Comparison of ENCODE assay signal across 8 cellular contexts in genomic region chr7:82810558-82811259, GRCh38.
DNase-seq lines count a peak whose midpoint lies in the region; ATAC-seq and TF ChIP-seq lines count a peak whose summit lies in the region.

No MANE protein-coding gene starts in this region.

- no peaks in the 10 kb centered on the region for H3K27me3 Mint-ChIP-seq in progenitor cell of endocrine pancreas

- intact Hi-C loops in esophagus muscularis mucosa (cut with DNase I) (no loop called here), aorta (cut with DNase I) (loop anchor here in 1 of 2 donors (5.0 to 10.0 kb wide), 2 partner anchors 462 to 554 kb away; no protein-coding TSS in a partner anchor)

- H3K9me3 ChIP-seq in esophagus muscularis mucosa = no peaks in the 10 kb centered on the region
- no peaks in the 10 kb centered on the region for H3K9me3 ChIP-seq in aorta (ENCODE audit: control insufficient read depth, low read length)

- H3K36me3 ChIP-seq in esophagus muscularis mucosa (no peaks in the 10 kb centered on the region), aorta (ENCODE audit: control insufficient read depth in 1 of 2, insufficient read depth in 2 of 2, low read length in 1 of 2) (no peaks in the 10 kb centered on the region)

- no peak overlapping the region for H3K27ac ChIP-seq in esophagus muscularis mucosa (replicated peaks in 1 of 4)
- H3K27ac ChIP-seq in aorta (ENCODE audit: low read depth in 1 of 2, low read length in 2 of 2) = no peak overlapping the region

- H3K27me3 ChIP-seq in esophagus muscularis mucosa = no peaks in the 10 kb centered on the region
- H3K27me3 ChIP-seq in aorta (ENCODE audit: control insufficient read depth in 1 of 2, insufficient read depth in 2 of 2, low read length in 1 of 2) = no peaks in the 10 kb centered on the region

- H3K27ac Mint-ChIP-seq in progenitor cell of endocrine pancreas = no peak overlapping the region

- H3K36me3 Mint-ChIP-seq in progenitor cell of endocrine pancreas (ENCODE audit: insufficient read depth) = no peaks in the 10 kb centered on the region

- no peaks in the 10 kb centered on the region for H3K9me3 Mint-ChIP-seq in progenitor cell of endocrine pancreas (ENCODE audit: low read depth)

- TF ChIP-seq EP300 in esophagus muscularis mucosa (IDR thresholded peaks at IDR 0.05) = no peak

- H3K4me3 ChIP-seq in esophagus muscularis mucosa (no peak overlapping the region), aorta (ENCODE audit: low read length in 2 of 2) (no peak overlapping the region)

- H3K4me1 Mint-ChIP-seq in progenitor cell of endocrine pancreas (ENCODE audit: low read depth) = no peaks in the 10 kb centered on the region

- H3K4me3 Mint-ChIP-seq in progenitor cell of endocrine pancreas (ENCODE audit: low read depth) = no peak overlapping the region

- ATAC-seq in GM21825 (IDR thresholded peaks at IDR 0.05; ENCODE audit: unreplicated experiment) (peak; percentile 81), aorta (ENCODE audit: low FRiP score) (no peak)

- no peak for TF ChIP-seq POLR2A in esophagus muscularis mucosa (IDR thresholded peaks at IDR 0.05; ENCODE audit: low read depth)

- peak; percentile 71 for DNase-seq in GM04504 (ENCODE audit: low read depth)
- DNase-seq in M059J (ENCODE audit: low read depth) = peak; percentile 86
- peak; percentile 43 for DNase-seq in RPMI8226
- no peak for DNase-seq in esophagus muscularis mucosa (ENCODE audit: extremely low spot score)
- no peak for DNase-seq in progenitor cell of endocrine pancreas (ENCODE audit: low spot score, unreplicated experiment)
- DNase-seq in central memory CD4-positive, alpha-beta T cell = no peak
- no peak for DNase-seq in aorta

- TF ChIP-seq CTCF in esophagus muscularis mucosa (IDR thresholded peaks at IDR 0.05) = peak in 2 of 3 experiments; percentile 42 to 54
- TF ChIP-seq CTCF in progenitor cell of endocrine pancreas (IDR thresholded peaks at IDR 0.05; ENCODE audit: unreplicated experiment) = peak; percentile 81

- H3K4me1 ChIP-seq in esophagus muscularis mucosa = no peaks in the 10 kb centered on the region
- no peaks in the 10 kb centered on the region for H3K4me1 ChIP-seq in aorta (ENCODE audit: control insufficient read depth in 1 of 2, insufficient read depth in 2 of 2, low read length in 2 of 2)

- 20% methylated on average over 4 of the region's 4 CpGs for WGBS in esophagus muscularis mucosa
- 30 to 33% methylated on average over 4 of the region's 4 CpGs for WGBS in aorta, 2 donors

Comparison
In these comparisons a context has a peak if more than half of its experiments do, and no peak if none do; other contexts are left out.
1. DNase-seq: peak in GM04504 (single experiment), M059J (single experiment) and RPMI8226 (single experiment); none in esophagus muscularis mucosa (single experiment), progenitor cell of endocrine pancreas (single experiment), central memory CD4-positive, alpha-beta T cell (single experiment) and aorta (0 of 2).